In the genomic region with DNA sequence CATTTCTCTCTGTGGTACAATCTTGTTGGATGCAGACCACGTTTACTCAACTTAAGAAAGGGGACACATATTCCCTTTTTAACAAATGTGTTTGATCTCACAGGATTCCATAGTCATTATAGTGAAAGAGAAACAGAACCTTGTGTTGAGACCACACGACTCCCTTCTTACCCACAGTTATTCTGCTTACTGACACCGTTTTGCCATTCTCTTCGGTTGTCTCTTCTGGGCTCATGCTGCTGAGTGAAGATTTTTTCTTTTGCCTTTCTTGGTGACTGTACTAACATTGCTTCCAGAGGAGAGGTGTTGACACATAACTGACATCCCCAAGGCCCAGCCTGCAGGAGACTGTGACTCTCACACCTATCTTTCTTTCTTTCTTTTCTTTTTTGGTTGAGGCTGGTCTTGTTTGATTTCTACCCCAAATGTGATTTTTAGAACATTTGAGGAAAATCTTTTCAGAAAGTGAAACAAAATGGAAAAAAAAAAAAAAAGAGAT, we compare ENCODE assay signal across 16 cellular contexts.
"Had no signal": no experiment of that assay in that cellular context is flagged by ENCODE, and none has a peak within 500 bp of the region (broad histone marks: within the 10 kb centered on the region; RNA-seq: fewer than 3 reads in every experiment).

No MANE protein-coding gene starts in this region.

- H3K36me3 ChIP-seq: breast epithelium, pancreas had no signal

- H3K4me1 ChIP-seq: breast epithelium, pancreas had no signal

- H3K27me3 Mint-ChIP-seq: stimulated activated memory B cell treated with anti-CD40 and anti-IgM and Interleukin-4, amounts not matched to agents 10 μg/mL and 1 μg/mL and 100 μg/mL, for 72 hours had no signal

- H3K4me3 ChIP-seq: breast epithelium, lung, pancreas had no signal

- DNase-seq: activated naive CD4-positive, alpha-beta T cell treated with anti-CD3 and anti-CD28 coated beads for 36 hours; activated naive CD8-positive, alpha-beta T cell treated with anti-CD3 and anti-CD28 coated beads, Interleukin-2, amount 50 U/mL, for 24 hours; activated T-cell treated with anti-CD3 and anti-CD28 coated beads for 4 hours; aorta; cerebellar nuclear complex; dermis blood vessel endothelial cell; effector memory CD8-positive, alpha-beta T cell; islet precursor cell; naive thymus-derived CD4-positive, alpha-beta T cell; pancreas; trophoblast cell had no signal

- H3K36me3 Mint-ChIP-seq: naive thymus-derived CD4-positive, alpha-beta T cell; stimulated activated memory B cell treated with anti-CD40 and anti-IgM and Interleukin-4, amounts not matched to agents 10 μg/mL and 1 μg/mL and 100 μg/mL, for 72 hours had no signal

- H3K9me3 ChIP-seq: breast epithelium, pancreas had no signal

- ATAC-seq: activated CD4-positive, CD25-positive, alpha-beta regulatory T cell treated with anti-CD3 and anti-CD28 coated beads, Interleukin-2, amount 50 U/mL, for 24 hours; activated naive CD8-positive, alpha-beta T cell treated with anti-CD3 and anti-CD28 coated beads, Interleukin-2, amount 50 U/mL, for 24 hours; activated T-helper 17 cell treated with anti-CD3 and anti-CD28 coated beads, Interleukin-2, amount 50 U/mL, for 72 hours; effector memory CD8-positive, alpha-beta T cell; naive thymus-derived CD4-positive, alpha-beta T cell; pancreas; stimulated activated memory B cell treated with anti-CD40 and anti-IgM and Interleukin-4, amounts not matched to agents 10 μg/mL and 1 μg/mL and 100 μg/mL, for 72 hours had no signal

- H3K27ac ChIP-seq: breast epithelium, pancreas had no signal

- H3K27me3 ChIP-seq: breast epithelium, pancreas had no signal

- H3K4me1 Mint-ChIP-seq: activated T-helper 17 cell treated with anti-CD3 and anti-CD28 coated beads, Interleukin-2, amount 50 U/mL, for 72 hours; stimulated activated memory B cell treated with anti-CD40 and anti-IgM and Interleukin-4, amounts not matched to agents 10 μg/mL and 1 μg/mL and 100 μg/mL, for 72 hours had no signal

- H3K9me3 Mint-ChIP-seq: activated naive CD4-positive, alpha-beta T cell treated with anti-CD3 and anti-CD28 coated beads for 36 hours; activated naive CD8-positive, alpha-beta T cell treated with anti-CD3 and anti-CD28 coated beads, Interleukin-2, amount 50 U/mL, for 24 hours; activated T-helper 17 cell treated with anti-CD3 and anti-CD28 coated beads, Interleukin-2, amount 50 U/mL, for 72 hours; effector memory CD8-positive, alpha-beta T cell; naive thymus-derived CD4-positive, alpha-beta T cell; stimulated activated memory B cell treated with anti-CD40 and anti-IgM and Interleukin-4, amounts not matched to agents 10 μg/mL and 1 μg/mL and 100 μg/mL, for 72 hours had no signal

- H3K4me3 Mint-ChIP-seq: activated naive CD4-positive, alpha-beta T cell treated with anti-CD3 and anti-CD28 coated beads for 36 hours; activated naive CD8-positive, alpha-beta T cell treated with anti-CD3 and anti-CD28 coated beads, Interleukin-2, amount 50 U/mL, for 24 hours; activated T-helper 17 cell treated with anti-CD3 and anti-CD28 coated beads, Interleukin-2, amount 50 U/mL, for 72 hours; effector memory CD8-positive, alpha-beta T cell; naive thymus-derived CD4-positive, alpha-beta T cell; stimulated activated memory B cell treated with anti-CD40 and anti-IgM and Interleukin-4, amounts not matched to agents 10 μg/mL and 1 μg/mL and 100 μg/mL, for 72 hours had no signal
